In the genomic region with DNA sequence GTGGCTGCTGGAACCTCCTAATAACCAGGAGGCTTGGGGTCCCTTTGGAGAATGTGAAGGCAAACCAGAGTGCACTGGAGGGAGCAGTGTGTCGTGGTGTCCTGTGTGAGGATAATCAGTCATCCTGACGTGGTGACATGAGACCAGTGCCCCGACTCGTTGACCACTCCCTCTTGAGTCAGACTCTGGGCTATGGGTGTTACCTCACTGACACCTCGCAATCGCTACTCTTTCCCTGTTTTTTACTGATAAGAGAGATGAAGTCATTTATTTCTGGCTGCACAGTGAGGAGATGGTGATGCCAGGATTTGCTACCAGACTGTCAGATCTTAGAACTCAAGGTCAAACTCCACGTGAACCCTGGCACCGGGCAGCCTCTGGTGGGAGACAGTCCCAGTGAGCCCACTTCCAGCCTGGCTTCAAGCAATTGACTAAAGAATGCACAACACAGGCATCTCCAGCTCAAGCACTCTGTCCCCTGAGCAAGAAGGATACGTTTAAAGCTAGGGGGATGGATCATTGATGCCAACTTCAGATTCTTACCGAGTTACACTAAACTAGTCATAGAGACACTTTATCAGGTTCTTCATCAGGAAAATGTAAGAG, we compare ENCODE assay signal across 17 cellular contexts. TPM values are rescaled to one million over a fixed set of nuclear protein-coding genes. Genes with fewer than 3 reads are reported as not detected.
A peak's percentile ranks its signal among the peaks of the same experiment; 100 is the strongest.
DNase-seq lines count a peak whose midpoint lies in the region; ATAC-seq and TF ChIP-seq lines count a peak whose summit lies in the region.
"Had no signal": no experiment of that assay in that cellular context is flagged by ENCODE, and none has a peak within 500 bp of the region (broad histone marks: within the 10 kb centered on the region; RNA-seq: fewer than 3 reads in every experiment).

No MANE protein-coding gene starts in this region.

- H3K4me3 Mint-ChIP-seq in natural killer cell treated with Interleukin-12 subunit alpha and Interleukin-12 subunit beta and Interleukin-15 and Interleukin-18, amount 100 ng/mL, for 72 hours: no peak overlapping the region
- H3K4me3 Mint-ChIP-seq in natural killer cell: no peak overlapping the region
- H3K4me3 Mint-ChIP-seq: B cell had no signal

- peak; percentile 66 to 77 for ATAC-seq in natural killer cell treated with Interleukin-12 subunit alpha and Interleukin-12 subunit beta and Interleukin-15 and Interleukin-18, amount 100 ng/mL, for 72 hours
- ATAC-seq in natural killer cell (no peak), RWPE2 (ENCODE audit: low read depth) (0 out of 3 replicates have a peak, but pooled peaks have one; percentile 35), upper lobe of right lung (no peak)

- H3K9me3 Mint-ChIP-seq in natural killer cell treated with Interleukin-12 subunit alpha and Interleukin-12 subunit beta and Interleukin-15 and Interleukin-18, amount 100 ng/mL, for 72 hours: peaks cover 6% of the 10 kb centered on the region
- H3K9me3 Mint-ChIP-seq in natural killer cell: peaks cover 5 to 7% of the 10 kb centered on the region in 2 donors

- H3K36me3 ChIP-seq in RWPE2 (ENCODE audit: low read depth): no peaks in the 10 kb centered on the region
- no peaks in the 10 kb centered on the region for H3K36me3 ChIP-seq in left ventricle myocardium inferior
- no peaks in the 10 kb centered on the region for H3K36me3 ChIP-seq in upper lobe of right lung
- H3K36me3 ChIP-seq: esophagus muscularis mucosa, HAP-1 had no signal

- H3K4me1 ChIP-seq in RWPE2 (ENCODE audit: insufficient read depth, poor library complexity, severe bottlenecking): no peaks in the 10 kb centered on the region
- H3K4me1 ChIP-seq in left ventricle myocardium inferior: no peaks in the 10 kb centered on the region
- H3K4me1 ChIP-seq in upper lobe of right lung: no peaks in the 10 kb centered on the region
- H3K4me1 ChIP-seq: esophagus muscularis mucosa, HAP-1, testis had no signal

- DNase-seq in natural killer cell treated with Interleukin-12 subunit alpha and Interleukin-12 subunit beta and Interleukin-15 and Interleukin-18, amount 100 ng/mL, for 72 hours (ENCODE audit: low spot score): no peak
- no peak for DNase-seq in natural killer cell
- no peak for DNase-seq in RWPE2 (ENCODE audit: low spot score)
- DNase-seq in epithelial cell of esophagus (ENCODE audit: low read depth): peak; percentile 80
- DNase-seq in NOMO-1 treated with dmso at 0.1 percent for 144 hours (lab: John Stamatoyannopoulos, UW; ENCODE audit: unreplicated experiment): no peak
- no peak for DNase-seq in left ventricle myocardium inferior
- DNase-seq in upper lobe of right lung: no peak
- no peak for DNase-seq in NCI-H2171 (lab: John Stamatoyannopoulos, UW)
- DNase-seq: amygdala, Karpas-422, NCI-H2081 treated with DMSO at 0.1 percent for 48 hours, testis had no signal

- H3K27ac Mint-ChIP-seq in natural killer cell treated with Interleukin-12 subunit alpha and Interleukin-12 subunit beta and Interleukin-15 and Interleukin-18, amount 100 ng/mL, for 72 hours: peak overlapping the region in 1 of 2 donors; percentile 18
- H3K27ac Mint-ChIP-seq in natural killer cell: no peak overlapping the region
- H3K27ac Mint-ChIP-seq: B cell had no signal

- peaks cover 8 to 9% of the 10 kb centered on the region in 2 donors for H3K4me1 Mint-ChIP-seq in natural killer cell treated with Interleukin-12 subunit alpha and Interleukin-12 subunit beta and Interleukin-15 and Interleukin-18, amount 100 ng/mL, for 72 hours (ENCODE audit: low read depth in 2 of 2)
- peaks cover 2 to 16% of the 10 kb centered on the region in 2 donors for H3K4me1 Mint-ChIP-seq in natural killer cell
- H3K4me1 Mint-ChIP-seq: B cell had no signal

- TF ChIP-seq CTCF in natural killer cell (IDR thresholded peaks at IDR 0.05) (no peak), RWPE2 (IDR thresholded peaks at IDR 0.05; ENCODE audit: poor library complexity, severe bottlenecking) (no peak), epithelial cell of esophagus (IDR thresholded peaks at IDR 0.05; ENCODE audit: insufficient read depth, low read depth, low read length, missing control alignments) (no peak), left ventricle myocardium inferior (IDR thresholded peaks at IDR 0.05; ENCODE audit: borderline replicate concordance) (no peak), upper lobe of right lung (IDR thresholded peaks at IDR 0.05) (no peak)

- H3K4me3 ChIP-seq in RWPE2 (ENCODE audit: severe bottlenecking) (no peak overlapping the region), epithelial cell of esophagus (ENCODE audit: low read length) (no peak overlapping the region), left ventricle myocardium inferior (no peak overlapping the region), upper lobe of right lung (no peak overlapping the region)
- H3K4me3 ChIP-seq: esophagus muscularis mucosa, HAP-1, testis had no signal

- H3K27me3 Mint-ChIP-seq in natural killer cell treated with Interleukin-12 subunit alpha and Interleukin-12 subunit beta and Interleukin-15 and Interleukin-18, amount 100 ng/mL, for 72 hours: peaks cover 35 to 45% of the 10 kb centered on the region in 2 donors
- H3K27me3 Mint-ChIP-seq in natural killer cell (ENCODE audit: low read depth in 2 of 2): peaks cover 63 to 94% of the 10 kb centered on the region in 2 donors

- H3K27me3 ChIP-seq in RWPE2 (ENCODE audit: insufficient read depth, poor library complexity, severe bottlenecking) (no peaks in the 10 kb centered on the region), left ventricle myocardium inferior (ENCODE audit: low read depth) (peaks cover 84% of the 10 kb centered on the region), upper lobe of right lung (no peaks in the 10 kb centered on the region)
- H3K27me3 ChIP-seq: testis had no signal

- no peak overlapping the region for H3K27ac ChIP-seq in RWPE2 (ENCODE audit: poor library complexity, severe bottlenecking)
- no peak overlapping the region for H3K27ac ChIP-seq in left ventricle myocardium inferior (replicated peaks)
- H3K27ac ChIP-seq in upper lobe of right lung: no peak overlapping the region
- H3K27ac ChIP-seq: esophagus muscularis mucosa, testis, VCaP had no signal

- H3K9me3 ChIP-seq in RWPE2 (ENCODE audit: severe bottlenecking): peaks cover 3% of the 10 kb centered on the region
- peaks cover 32% of the 10 kb centered on the region for H3K9me3 ChIP-seq in left ventricle myocardium inferior (replicated peaks)
- peaks cover 3% of the 10 kb centered on the region for H3K9me3 ChIP-seq in upper lobe of right lung
- H3K9me3 ChIP-seq: HAP-1, testis had no signal

- intact Hi-C loops in natural killer cell (cut with micrococcal nuclease): no loop called here
- intact Hi-C loops in left ventricle myocardium inferior (cut with micrococcal nuclease): no loop called here
- intact Hi-C loops in upper lobe of right lung (cut with DNase I): no loop called here

- H3K36me3 Mint-ChIP-seq in natural killer cell treated with Interleukin-12 subunit alpha and Interleukin-12 subunit beta and Interleukin-15 and Interleukin-18, amount 100 ng/mL, for 72 hours: peaks cover 8% of the 10 kb centered on the region
- H3K36me3 Mint-ChIP-seq in natural killer cell: peaks cover 9% of the 10 kb centered on the region

RNA-seq across cellular contexts. Expression of a gene that starts 30.3 kb away (rescaled TPM):
- total RNA-seq in natural killer cell treated with Interleukin-12 subunit alpha and Interleukin-12 subunit beta and Interleukin-15 and Interleukin-18, amount 100 ng/mL, for 72 hours: 1 to 10 TPM; 1.7 to 9.2 TPM
- total RNA-seq in natural killer cell (1 to 10 TPM in 2 of 3 donors, under 1 TPM in 1; 0.66 to 5.0 (median 2.0) TPM), left ventricle myocardium inferior (not detected), upper lobe of right lung (1.5 TPM)
- total RNA-seq: SK-MEL-5 had no signal

RNA-seq across cellular contexts. Expression of a gene that starts 38.2 kb away (rescaled TPM):
- 1 to 10 TPM in 1 of 2 donors, under 1 TPM in 1; 0.19 to 8.4 TPM for total RNA-seq in natural killer cell treated with Interleukin-12 subunit alpha and Interleukin-12 subunit beta and Interleukin-15 and Interleukin-18, amount 100 ng/mL, for 72 hours
- total RNA-seq in natural killer cell: under 1 TPM in 1 of 3 donors, not detected in 2; 0.25 TPM
- not detected for total RNA-seq in left ventricle myocardium inferior
- total RNA-seq in upper lobe of right lung: 4.1 TPM
- total RNA-seq: esophagus muscularis mucosa had no signal

Comparison
In these comparisons a context has a peak if more than half of its experiments do, and no peak if none do; other contexts are left out.
1. ATAC-seq: peak in natural killer cell treated with Interleukin-12 subunit alpha and Interleukin-12 subunit beta and Interleukin-15 and Interleukin-18, amount 100 ng/mL, for 72 hours (2 of 2) and RWPE2 (single experiment); none in natural killer cell (0 of 3) and upper lobe of right lung (single experiment).